18 cellular contexts compared by ENCODE assay signal in the genomic region with DNA sequence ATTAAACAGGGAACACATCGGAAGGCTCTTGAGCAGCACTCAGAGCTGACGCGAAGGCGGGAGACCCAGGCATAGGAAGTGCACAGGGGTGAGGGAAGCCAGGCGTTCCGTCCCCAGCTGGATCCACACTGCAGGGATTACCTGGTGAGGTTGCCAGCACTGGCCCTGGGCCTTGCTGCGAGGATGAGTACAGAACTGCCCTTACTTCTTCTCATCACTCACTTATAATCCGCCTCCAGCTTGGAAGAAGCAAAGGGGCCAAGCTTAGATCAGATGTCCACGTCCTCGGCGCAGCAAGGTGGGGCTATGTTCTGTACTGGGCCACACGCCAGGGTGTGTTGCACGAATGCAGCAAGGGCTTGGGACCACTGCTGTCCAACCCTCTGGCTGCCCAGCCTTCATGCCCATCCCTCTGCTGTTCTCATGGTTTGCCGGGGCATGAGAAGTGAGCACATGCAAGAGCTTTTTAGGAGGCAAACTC.
DNase-seq lines count a peak whose midpoint lies in the region; ATAC-seq, FAIRE-seq and TF ChIP-seq lines count a peak whose summit lies in the region.
"Had no signal": no experiment of that assay in that cellular context is flagged by ENCODE, and none has a peak within 500 bp of the region (broad histone marks: within the 10 kb centered on the region; RNA-seq: fewer than 3 reads in every experiment).

No MANE protein-coding gene starts in this region.

- H3K27me3 ChIP-seq in suprapubic skin (no peaks in the 10 kb centered on the region), WERI-Rb-1 (ENCODE audit: insufficient read depth, low read depth, severe bottlenecking) (no peaks in the 10 kb centered on the region)
- H3K27me3 ChIP-seq: MG63, tibial nerve had no signal

- DNase-seq in fibroblast of mammary gland (ENCODE audit: low read depth) = peak; percentile 24
- peak; percentile 86 for DNase-seq in mesenteric fat pad (ENCODE audit: low spot score)
- peak; percentile 59 to 73 for DNase-seq in suprapubic skin (ENCODE audit: low spot score in 2 of 2)
- DNase-seq in WERI-Rb-1 = no peak
- no peak for DNase-seq in GM19239 (ENCODE audit: insufficient read length, low spot score)
- no peak for DNase-seq in anterior cingulate cortex (lab: John Stamatoyannopoulos, UW)
- DNase-seq: CD8-positive, alpha-beta memory T cell; DMS53; effector memory CD4-positive, alpha-beta T cell; GOT3; MG63; NCI-H146; NCI-H2171; NCI-H526 treated with DMSO at 0.1 percent for 48 hours; SIG-M5 had no signal

- no peak for FAIRE-seq in GM19239 (lab: Jason Lieb, UNC)

- 68% methylated on average over 8 of the region's 14 CpGs for WGBS in suprapubic skin

- H3K27ac ChIP-seq in suprapubic skin (no peak overlapping the region), WERI-Rb-1 (no peak overlapping the region)
- H3K27ac ChIP-seq: tibial nerve had no signal

- H3K4me3 Mint-ChIP-seq in activated T-helper 17 cell treated with anti-CD3 and anti-CD28 coated beads, Interleukin-2, amount 50 U/mL, for 72 hours = no peak overlapping the region
- H3K4me3 Mint-ChIP-seq: CD8-positive, alpha-beta memory T cell had no signal

- H3K27ac Mint-ChIP-seq in activated T-helper 17 cell treated with anti-CD3 and anti-CD28 coated beads, Interleukin-2, amount 50 U/mL, for 72 hours = peak overlapping the region; percentile 39
- H3K27ac Mint-ChIP-seq: CD8-positive, alpha-beta memory T cell had no signal

- H3K4me1 Mint-ChIP-seq in activated T-helper 17 cell treated with anti-CD3 and anti-CD28 coated beads, Interleukin-2, amount 50 U/mL, for 72 hours = peaks cover 10% of the 10 kb centered on the region
- H3K4me1 Mint-ChIP-seq: CD8-positive, alpha-beta memory T cell had no signal

- H3K36me3 ChIP-seq in suprapubic skin = no peaks in the 10 kb centered on the region
- H3K36me3 ChIP-seq in WERI-Rb-1 = no peaks in the 10 kb centered on the region
- H3K36me3 ChIP-seq: MG63, tibial nerve had no signal

- no peaks in the 10 kb centered on the region for H3K36me3 Mint-ChIP-seq in activated T-helper 17 cell treated with anti-CD3 and anti-CD28 coated beads, Interleukin-2, amount 50 U/mL, for 72 hours (ENCODE audit: low read depth)

- TF ChIP-seq CTCF in fibroblast of mammary gland (conservative IDR thresholded peaks at IDR 0.05; ENCODE audit: control insufficient read depth, insufficient read depth, low read depth, low read length) = no peak
- TF ChIP-seq CTCF in suprapubic skin (IDR thresholded peaks at IDR 0.05) = no peak
- no peak for TF ChIP-seq CTCF in WERI-Rb-1 (IDR thresholded peaks at IDR 0.05; ENCODE audit: low read depth, low read length)

- H3K4me1 ChIP-seq in suprapubic skin = peaks cover 14% of the 10 kb centered on the region

- no peaks in the 10 kb centered on the region for H3K9me3 Mint-ChIP-seq in activated T-helper 17 cell treated with anti-CD3 and anti-CD28 coated beads, Interleukin-2, amount 50 U/mL, for 72 hours

- H3K9me3 ChIP-seq in suprapubic skin (no peaks in the 10 kb centered on the region), WERI-Rb-1 (ENCODE audit: severe bottlenecking) (no peaks in the 10 kb centered on the region)

- no peak for TF ChIP-seq POLR2A in suprapubic skin (IDR thresholded peaks at IDR 0.05)

- no peak for TF ChIP-seq EP300 in suprapubic skin (IDR thresholded peaks at IDR 0.05)

- no peak for ATAC-seq in activated T-helper 17 cell treated with anti-CD3 and anti-CD28 coated beads, Interleukin-2, amount 50 U/mL, for 72 hours (replicated peaks)

- H3K4me3 ChIP-seq in fibroblast of mammary gland (ENCODE audit: control insufficient read depth, low read depth, low read length) (no peak overlapping the region), suprapubic skin (peak overlapping the region; percentile 12), WERI-Rb-1 (ENCODE audit: low read depth, low read length) (no peak overlapping the region)
- H3K4me3 ChIP-seq: GM12878, MG63 had no signal

- peaks cover 4% of the 10 kb centered on the region for H3K27me3 Mint-ChIP-seq in activated T-helper 17 cell treated with anti-CD3 and anti-CD28 coated beads, Interleukin-2, amount 50 U/mL, for 72 hours

Comparison
In these comparisons a context has a peak if more than half of its experiments do, and no peak if none do; other contexts are left out.
1. DNase-seq: peak in fibroblast of mammary gland (single experiment), mesenteric fat pad (single experiment) and suprapubic skin (2 of 2); none in WERI-Rb-1 (single experiment), GM19239 (single experiment) and anterior cingulate cortex (0 of 58).